Comparison of ENCODE assay signal across 15 cellular contexts in genomic region chrX:23817979-23818336, GRCh38. TPM values are rescaled to one million over a fixed set of nuclear protein-coding genes. Genes with fewer than 3 reads are reported as not detected.
DNase-seq lines count a peak whose midpoint lies in the region; ATAC-seq and TF ChIP-seq lines count a peak whose summit lies in the region.
"Had no signal": no experiment of that assay in that cellular context is flagged by ENCODE, and none has a peak within 500 bp of the region (broad histone marks: within the 10 kb centered on the region; RNA-seq: fewer than 3 reads in every experiment).

No MANE protein-coding gene starts in this region.

- H3K36me3 ChIP-seq in HEK293 (ENCODE audit: control insufficient read depth in 2 of 2, insufficient read depth in 1 of 2, low read length in 2 of 2) (no peaks in the 10 kb centered on the region), OCI-LY7 (ENCODE audit: insufficient read depth, low read length) (no peaks in the 10 kb centered on the region)

- H3K27ac Mint-ChIP-seq in progenitor cell of endocrine pancreas, result peak overlapping the region; percentile 29
- no peak overlapping the region for H3K27ac Mint-ChIP-seq in activated T-cell treated with anti-CD3 and anti-CD28 coated beads, Interleukin-2, amount 50 U/mL, for 24 hours
- H3K27ac Mint-ChIP-seq: CD8-positive, alpha-beta T cell; GM23338; H9 had no signal

- no peak overlapping the region for H3K4me2 ChIP-seq in OCI-LY7 (ENCODE audit: low read length)
- H3K4me2 ChIP-seq: A549, GM23338 had no signal

- DNase-seq in NCI-H69 (lab: John Stamatoyannopoulos, UW) (peak; percentile 35), OCI-LY7 (ENCODE audit: low spot score) (no peak), progenitor cell of endocrine pancreas (ENCODE audit: low spot score, unreplicated experiment) (no peak), Right ventricle myocardium inferior (ENCODE audit: missing footprints) (no peak)
- DNase-seq in activated T-cell treated with anti-CD3 and anti-CD28 coated beads, Interleukin-2, amount 50 U/mL, for 24 hours, result no peak
- DNase-seq: Caco-2; CD8-positive, alpha-beta T cell; GDM1; H9 had no signal

- no peak overlapping the region for H3K4me3 Mint-ChIP-seq in progenitor cell of endocrine pancreas (ENCODE audit: low read depth)
- no peak overlapping the region for H3K4me3 Mint-ChIP-seq in activated T-cell treated with anti-CD3 and anti-CD28 coated beads, Interleukin-2, amount 50 U/mL, for 24 hours
- H3K4me3 Mint-ChIP-seq: CD8-positive, alpha-beta T cell; GM23338; H9 had no signal

- no peaks in the 10 kb centered on the region for H3K9me2 ChIP-seq in OCI-LY7 (ENCODE audit: insufficient read depth, low read length)

- H4K20me1 ChIP-seq in OCI-LY7 (ENCODE audit: insufficient read depth, low read length), result no peaks in the 10 kb centered on the region

- H3K27ac ChIP-seq in HEK293 (ENCODE audit: extremely low read depth, low read depth, low read length), result no peak overlapping the region
- H3K27ac ChIP-seq in OCI-LY7 (ENCODE audit: low read depth, low read length, poor library complexity, severe bottlenecking), result no peak overlapping the region

- peak overlapping the region; percentile 84; the same call in 1 of the 2 replicates for H2AFZ ChIP-seq in OCI-LY7 (ENCODE audit: low read length)
- H2AFZ ChIP-seq: GM23338 had no signal

- no peak for ATAC-seq in HG03196 (IDR thresholded peaks at IDR 0.05; ENCODE audit: unreplicated experiment)
- no peak for ATAC-seq in Right ventricle myocardium inferior
- ATAC-seq: CD8-positive, alpha-beta T cell; GM23338; HepG2 had no signal

- no peaks in the 10 kb centered on the region for H3K27me3 Mint-ChIP-seq in progenitor cell of endocrine pancreas
- peaks cover 25% of the 10 kb centered on the region for H3K27me3 Mint-ChIP-seq in activated T-cell treated with anti-CD3 and anti-CD28 coated beads, Interleukin-2, amount 50 U/mL, for 24 hours

- intact Hi-C loops in OCI-LY7 (cut with micrococcal nuclease; ENCODE audit: unreplicated experiment), result no loop called here
- intact Hi-C loops in Right ventricle myocardium inferior (cut with DNase I), result no loop called here

- H3K36me3 Mint-ChIP-seq in progenitor cell of endocrine pancreas (ENCODE audit: insufficient read depth), result no peaks in the 10 kb centered on the region
- H3K36me3 Mint-ChIP-seq in activated T-cell treated with anti-CD3 and anti-CD28 coated beads, Interleukin-2, amount 50 U/mL, for 24 hours (ENCODE audit: low read depth), result no peaks in the 10 kb centered on the region
- H3K36me3 Mint-ChIP-seq: CD14-positive monocyte; CD8-positive, alpha-beta T cell had no signal

- H3K9me3 Mint-ChIP-seq in progenitor cell of endocrine pancreas (ENCODE audit: low read depth), result no peaks in the 10 kb centered on the region
- H3K9me3 Mint-ChIP-seq in activated T-cell treated with anti-CD3 and anti-CD28 coated beads, Interleukin-2, amount 50 U/mL, for 24 hours, result peaks cover 3% of the 10 kb centered on the region
- H3K9me3 Mint-ChIP-seq: CD8-positive, alpha-beta T cell; GM23338; H9 had no signal

- no TSS peak for BruUV-seq in OCI-LY7 (replicated peaks; lab: Mats Ljungman, UMichigan)

- peaks cover 13% of the 10 kb centered on the region for H3K4me1 Mint-ChIP-seq in progenitor cell of endocrine pancreas (ENCODE audit: low read depth)
- H3K4me1 Mint-ChIP-seq in activated T-cell treated with anti-CD3 and anti-CD28 coated beads, Interleukin-2, amount 50 U/mL, for 24 hours (ENCODE audit: low read depth), result no peaks in the 10 kb centered on the region
- H3K4me1 Mint-ChIP-seq: GM23338, H9 had no signal

- H3K4me1 ChIP-seq in HEK293 (ENCODE audit: control insufficient read depth, insufficient read depth, low read length), result peaks cover 6% of the 10 kb centered on the region
- peaks cover 10% of the 10 kb centered on the region for H3K4me1 ChIP-seq in OCI-LY7 (ENCODE audit: insufficient read depth, low read length, poor library complexity, severe bottlenecking)

- no peak overlapping the region for H3K4me3 ChIP-seq in HEK293 (ENCODE audit: low read depth, low read length)
- no peak overlapping the region for H3K4me3 ChIP-seq in OCI-LY7 (ENCODE audit: low read depth, low read length, poor library complexity, severe bottlenecking)
- H3K4me3 ChIP-seq: A549, GM23338 had no signal

- CTCF ChIA-PET in HEK293 (lab: Yijun Ruan, JAX), result no interaction called here
- CTCF ChIA-PET in OCI-LY7 (lab: Charles Lee; ENCODE audit: unreplicated experiment), result no interaction called here

- no peaks in the 10 kb centered on the region for H3K9me3 ChIP-seq in HEK293 (ENCODE audit: control insufficient read depth, insufficient read depth, low read depth, low read length)
- H3K9me3 ChIP-seq in OCI-LY7 (ENCODE audit: low read length), result no peaks in the 10 kb centered on the region
- H3K9me3 ChIP-seq: A549, Caco-2 had no signal

- POLR2A ChIA-PET in HEK293 (lab: Yijun Ruan, JAX), result interaction anchor here (2.3 kb wide), 1 partner anchor 35 kb away, joined by 13 read pairs; the partner anchor contains the start of gene SAT1
- POLR2A ChIA-PET in OCI-LY7 (lab: Charles Lee), result no interaction called here

- no peaks in the 10 kb centered on the region for H3K79me2 ChIP-seq in OCI-LY7 (ENCODE audit: insufficient read depth, low read depth, low read length)

- TF ChIP-seq CTCF in HEK293 (tag by site-specific recombination; IDR thresholded peaks at IDR 0.05) (no peak), OCI-LY7 (conservative IDR thresholded peaks at IDR 0.05; ENCODE audit: low read length) (no peak), progenitor cell of endocrine pancreas (IDR thresholded peaks at IDR 0.05; ENCODE audit: unreplicated experiment) (no peak)

TF ChIP-seq in HEK293, 187 proteins besides CTCF, POLR2A, EP300 and RAD21:
- TF ChIP-seq IKZF3 (tag by site-specific recombination; IDR thresholded peaks at IDR 0.05), result no peak
- no peak for TF ChIP-seq TRIM28 (IDR thresholded peaks at IDR 0.05; ENCODE audit: borderline replicate concordance, low read length)
- TF ChIP-seq HOXA7 (CRISPR knock-in tag; IDR thresholded peaks at IDR 0.05; ENCODE audit: borderline replicate concordance), result no peak
- peak; percentile 27; the same call in 1 of the 2 replicates for TF ChIP-seq OSR2 (tag by site-specific recombination; IDR thresholded peaks at IDR 0.05)
- no peak for TF ChIP-seq SCRT2 (tag by site-specific recombination; IDR thresholded peaks at IDR 0.05)
- no peak for TF ChIP-seq ZNF37A (tag by site-specific recombination; IDR thresholded peaks at IDR 0.05)
- TF ChIP-seq PRDM6 (tag by site-specific recombination; IDR thresholded peaks at IDR 0.05), result peak; percentile 40; the same call in 1 of the 2 replicates
- no peak for TF ChIP-seq ZBTB26 (tag by site-specific recombination; optimal IDR thresholded peaks at IDR 0.05)
- TF ChIP-seq BCL6B (tag by site-specific recombination; IDR thresholded peaks at IDR 0.05), result peak; percentile 97

RNA-seq across cellular contexts. Expression of gene SAT1, which starts 35.0 kb away (rescaled TPM):
- total RNA-seq in OCI-LY7 (2014; rRNA removed; shearing (Covaris generic)), result 46.9 and 75.9 TPM in 2 replicates
- total RNA-seq in OCI-LY7 (2022), result 50.7 and 56.8 TPM in 2 replicates
- 193 and 242 TPM in 2 replicates for total RNA-seq in progenitor cell of endocrine pancreas
- 130 TPM for total RNA-seq in Right ventricle myocardium inferior
